ENCODE assay signal across 1 cellular context in the genomic region with DNA sequence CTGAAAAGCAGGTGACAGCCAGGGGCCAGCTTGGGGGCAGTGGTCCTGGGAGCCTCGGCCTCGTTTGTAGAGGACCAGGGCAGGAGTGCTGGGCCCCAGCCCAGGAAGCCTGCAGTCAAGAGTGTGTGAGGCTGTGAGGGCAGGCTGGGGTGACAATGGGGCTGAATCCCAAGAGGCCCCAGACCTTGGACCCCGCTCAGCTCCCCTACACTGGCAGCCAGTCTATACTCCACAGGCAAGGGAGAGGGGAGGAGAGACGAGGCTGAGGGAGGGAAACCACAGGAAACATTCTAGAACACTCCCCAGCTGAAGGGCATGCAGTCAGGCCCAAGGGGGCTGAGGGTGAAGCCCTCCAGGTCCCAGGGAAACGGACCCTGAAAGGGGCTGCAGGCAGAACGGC.
A peak's percentile ranks its signal among the peaks of the same experiment; 100 is the strongest.
TF ChIP-seq lines count a peak whose summit lies in the region.

No MANE protein-coding gene starts in this region.

TF ChIP-seq in HepG2, 621 proteins besides CTCF, POLR2A, EP300 and RAD21 (continues in another document):
- TF ChIP-seq CHCHD3 (CRISPR knock-in tag; IDR thresholded peaks at IDR 0.05) (no peak), ZNF564 (CRISPR knock-in tag; IDR thresholded peaks at IDR 0.05) (no peak), CAMTA2 (CRISPR knock-in tag; IDR thresholded peaks at IDR 0.05; ENCODE audit: borderline replicate concordance) (no peak), ZNF136 (CRISPR knock-in tag; IDR thresholded peaks at IDR 0.05; ENCODE audit: low read depth) (no peak), KAT8 (CRISPR knock-in tag; IDR thresholded peaks at IDR 0.05) (no peak), ZNF263 (CRISPR knock-in tag; IDR thresholded peaks at IDR 0.05) (no peak), RBM39 (IDR thresholded peaks at IDR 0.05; ENCODE audit: low read depth, low read length, poor library complexity, severe bottlenecking) (no peak), ZNF563 (CRISPR knock-in tag; IDR thresholded peaks at IDR 0.05) (no peak), KLF16 (CRISPR knock-in tag; IDR thresholded peaks at IDR 0.05) (no peak), MAZ (IDR thresholded peaks at IDR 0.05; ENCODE audit: borderline replicate concordance, low read depth, low read length) (no peak), MAZ (CRISPR knock-in tag; IDR thresholded peaks at IDR 0.05; ENCODE audit: low read depth) (no peak), ZNF121 (CRISPR knock-in tag; IDR thresholded peaks at IDR 0.05) (no peak), ZNF644 (CRISPR knock-in tag; IDR thresholded peaks at IDR 0.05; ENCODE audit: low read depth) (no peak), ZNF792 (CRISPR knock-in tag; IDR thresholded peaks at IDR 0.05) (no peak), MLLT10 (CRISPR knock-in tag; IDR thresholded peaks at IDR 0.05) (no peak), ZSCAN9 (CRISPR knock-in tag; IDR thresholded peaks at IDR 0.05; ENCODE audit: borderline replicate concordance) (no peak), ZNF788 (CRISPR knock-in tag; IDR thresholded peaks at IDR 0.05; ENCODE audit: borderline replicate concordance) (no peak), RAD51 (IDR thresholded peaks at IDR 0.05; ENCODE audit: borderline replicate concordance) (no peak), RFXAP (CRISPR knock-in tag; IDR thresholded peaks at IDR 0.05; ENCODE audit: borderline replicate concordance) (no peak), ZFP90 (CRISPR knock-in tag; IDR thresholded peaks at IDR 0.05; ENCODE audit: borderline replicate concordance) (no peak), MYNN (CRISPR knock-in tag; IDR thresholded peaks at IDR 0.05; ENCODE audit: low read depth) (no peak), MEIS2 (CRISPR knock-in tag; IDR thresholded peaks at IDR 0.05) (no peak), ZNF678 (CRISPR knock-in tag; IDR thresholded peaks at IDR 0.05) (no peak), SALL1 (CRISPR knock-in tag; IDR thresholded peaks at IDR 0.05) (0 out of 2 replicates have a peak, but pooled peaks have one; percentile 5), ZNF260 (CRISPR knock-in tag; IDR thresholded peaks at IDR 0.05; ENCODE audit: borderline replicate concordance, low read depth) (no peak), TARDBP (CRISPR knock-in tag; IDR thresholded peaks at IDR 0.05) (no peak), NONO (IDR thresholded peaks at IDR 0.05) (no peak), NONO (CRISPR knock-in tag; conservative IDR thresholded peaks at IDR 0.05) (0 out of 2 replicates have a peak, but pooled peaks have one; percentile 3), ZSCAN31 (CRISPR knock-in tag; IDR thresholded peaks at IDR 0.05; ENCODE audit: low read depth) (no peak), ZFP36L2 (CRISPR knock-in tag; IDR thresholded peaks at IDR 0.05) (no peak), RXRA (CRISPR knock-in tag; IDR thresholded peaks at IDR 0.05) (no peak)
- TF ChIP-seq, protein P1, sequence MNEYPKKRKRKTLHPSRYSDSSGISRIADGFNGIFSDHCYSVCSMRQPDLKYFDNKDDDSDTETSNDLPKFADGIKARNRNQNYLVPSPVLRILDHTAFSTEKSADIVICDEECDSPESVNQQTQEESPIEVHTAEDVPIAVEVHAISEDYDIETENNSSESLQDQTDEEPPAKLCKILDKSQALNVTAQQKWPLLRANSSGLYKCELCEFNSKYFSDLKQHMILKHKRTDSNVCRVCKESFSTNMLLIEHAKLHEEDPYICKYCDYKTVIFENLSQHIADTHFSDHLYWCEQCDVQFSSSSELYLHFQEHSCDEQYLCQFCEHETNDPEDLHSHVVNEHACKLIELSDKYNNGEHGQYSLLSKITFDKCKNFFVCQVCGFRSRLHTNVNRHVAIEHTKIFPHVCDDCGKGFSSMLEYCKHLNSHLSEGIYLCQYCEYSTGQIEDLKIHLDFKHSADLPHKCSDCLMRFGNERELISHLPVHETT (CRISPR knock-in tag; conservative IDR thresholded peaks at IDR 0.05) = no peak
- TF ChIP-seq, protein P2, sequence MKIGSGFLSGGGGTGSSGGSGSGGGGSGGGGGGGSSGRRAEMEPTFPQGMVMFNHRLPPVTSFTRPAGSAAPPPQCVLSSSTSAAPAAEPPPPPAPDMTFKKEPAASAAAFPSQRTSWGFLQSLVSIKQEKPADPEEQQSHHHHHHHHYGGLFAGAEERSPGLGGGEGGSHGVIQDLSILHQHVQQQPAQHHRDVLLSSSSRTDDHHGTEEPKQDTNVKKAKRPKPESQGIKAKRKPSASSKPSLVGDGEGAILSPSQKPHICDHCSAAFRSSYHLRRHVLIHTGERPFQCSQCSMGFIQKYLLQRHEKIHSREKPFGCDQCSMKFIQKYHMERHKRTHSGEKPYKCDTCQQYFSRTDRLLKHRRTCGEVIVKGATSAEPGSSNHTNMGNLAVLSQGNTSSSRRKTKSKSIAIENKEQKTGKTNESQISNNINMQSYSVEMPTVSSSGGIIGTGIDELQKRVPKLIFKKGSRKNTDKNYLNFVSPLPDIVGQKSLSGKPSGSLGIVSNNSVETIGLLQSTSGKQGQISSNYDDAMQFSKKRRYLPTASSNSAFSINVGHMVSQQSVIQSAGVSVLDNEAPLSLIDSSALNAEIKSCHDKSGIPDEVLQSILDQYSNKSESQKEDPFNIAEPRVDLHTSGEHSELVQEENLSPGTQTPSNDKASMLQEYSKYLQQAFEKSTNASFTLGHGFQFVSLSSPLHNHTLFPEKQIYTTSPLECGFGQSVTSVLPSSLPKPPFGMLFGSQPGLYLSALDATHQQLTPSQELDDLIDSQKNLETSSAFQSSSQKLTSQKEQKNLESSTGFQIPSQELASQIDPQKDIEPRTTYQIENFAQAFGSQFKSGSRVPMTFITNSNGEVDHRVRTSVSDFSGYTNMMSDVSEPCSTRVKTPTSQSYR (CRISPR knock-in tag; IDR thresholded peaks at IDR 0.05; ENCODE audit: borderline replicate concordance) = no peak
- TF ChIP-seq, protein P3, sequence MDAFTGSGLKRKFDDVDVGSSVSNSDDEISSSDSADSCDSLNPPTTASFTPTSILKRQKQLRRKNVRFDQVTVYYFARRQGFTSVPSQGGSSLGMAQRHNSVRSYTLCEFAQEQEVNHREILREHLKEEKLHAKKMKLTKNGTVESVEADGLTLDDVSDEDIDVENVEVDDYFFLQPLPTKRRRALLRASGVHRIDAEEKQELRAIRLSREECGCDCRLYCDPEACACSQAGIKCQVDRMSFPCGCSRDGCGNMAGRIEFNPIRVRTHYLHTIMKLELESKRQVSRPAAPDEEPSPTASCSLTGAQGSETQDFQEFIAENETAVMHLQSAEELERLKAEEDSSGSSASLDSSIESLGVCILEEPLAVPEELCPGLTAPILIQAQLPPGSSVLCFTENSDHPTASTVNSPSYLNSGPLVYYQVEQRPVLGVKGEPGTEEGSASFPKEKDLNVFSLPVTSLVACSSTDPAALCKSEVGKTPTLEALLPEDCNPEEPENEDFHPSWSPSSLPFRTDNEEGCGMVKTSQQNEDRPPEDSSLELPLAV (CRISPR knock-in tag; conservative IDR thresholded peaks at IDR 0.05; ENCODE audit: low read depth) = no peak
- TF ChIP-seq, protein P4, sequence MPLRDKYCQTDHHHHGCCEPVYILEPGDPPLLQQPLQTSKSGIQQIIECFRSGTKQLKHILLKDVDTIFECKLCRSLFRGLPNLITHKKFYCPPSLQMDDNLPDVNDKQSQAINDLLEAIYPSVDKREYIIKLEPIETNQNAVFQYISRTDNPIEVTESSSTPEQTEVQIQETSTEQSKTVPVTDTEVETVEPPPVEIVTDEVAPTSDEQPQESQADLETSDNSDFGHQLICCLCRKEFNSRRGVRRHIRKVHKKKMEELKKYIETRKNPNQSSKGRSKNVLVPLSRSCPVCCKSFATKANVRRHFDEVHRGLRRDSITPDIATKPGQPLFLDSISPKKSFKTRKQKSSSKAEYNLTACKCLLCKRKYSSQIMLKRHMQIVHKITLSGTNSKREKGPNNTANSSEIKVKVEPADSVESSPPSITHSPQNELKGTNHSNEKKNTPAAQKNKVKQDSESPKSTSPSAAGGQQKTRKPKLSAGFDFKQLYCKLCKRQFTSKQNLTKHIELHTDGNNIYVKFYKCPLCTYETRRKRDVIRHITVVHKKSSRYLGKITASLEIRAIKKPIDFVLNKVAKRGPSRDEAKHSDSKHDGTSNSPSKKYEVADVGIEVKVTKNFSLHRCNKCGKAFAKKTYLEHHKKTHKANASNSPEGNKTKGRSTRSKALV (CRISPR knock-in tag; IDR thresholded peaks at IDR 0.05) = no peak
- TF ChIP-seq, protein P5, sequence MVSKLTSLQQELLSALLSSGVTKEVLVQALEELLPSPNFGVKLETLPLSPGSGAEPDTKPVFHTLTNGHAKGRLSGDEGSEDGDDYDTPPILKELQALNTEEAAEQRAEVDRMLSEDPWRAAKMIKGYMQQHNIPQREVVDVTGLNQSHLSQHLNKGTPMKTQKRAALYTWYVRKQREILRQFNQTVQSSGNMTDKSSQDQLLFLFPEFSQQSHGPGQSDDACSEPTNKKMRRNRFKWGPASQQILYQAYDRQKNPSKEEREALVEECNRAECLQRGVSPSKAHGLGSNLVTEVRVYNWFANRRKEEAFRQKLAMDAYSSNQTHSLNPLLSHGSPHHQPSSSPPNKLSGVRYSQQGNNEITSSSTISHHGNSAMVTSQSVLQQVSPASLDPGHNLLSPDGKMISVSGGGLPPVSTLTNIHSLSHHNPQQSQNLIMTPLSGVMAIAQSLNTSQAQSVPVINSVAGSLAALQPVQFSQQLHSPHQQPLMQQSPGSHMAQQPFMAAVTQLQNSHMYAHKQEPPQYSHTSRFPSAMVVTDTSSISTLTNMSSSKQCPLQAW (CRISPR knock-in tag; IDR thresholded peaks at IDR 0.05) = 0 out of 2 replicates have a peak, but pooled peaks have one; percentile 8
- TF ChIP-seq, protein P6, sequence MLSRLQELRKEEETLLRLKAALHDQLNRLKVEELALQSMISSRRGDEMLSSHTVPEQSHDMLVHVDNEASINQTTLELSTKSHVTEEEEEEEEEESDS (CRISPR knock-in tag; IDR thresholded peaks at IDR 0.05; ENCODE audit: borderline replicate concordance) = no peak
- TF ChIP-seq, protein P7, sequence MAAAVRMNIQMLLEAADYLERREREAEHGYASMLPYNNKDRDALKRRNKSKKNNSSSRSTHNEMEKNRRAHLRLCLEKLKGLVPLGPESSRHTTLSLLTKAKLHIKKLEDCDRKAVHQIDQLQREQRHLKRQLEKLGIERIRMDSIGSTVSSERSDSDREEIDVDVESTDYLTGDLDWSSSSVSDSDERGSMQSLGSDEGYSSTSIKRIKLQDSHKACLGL (CRISPR knock-in tag; IDR thresholded peaks at IDR 0.05) = no peak
- TF ChIP-seq, protein P8, sequence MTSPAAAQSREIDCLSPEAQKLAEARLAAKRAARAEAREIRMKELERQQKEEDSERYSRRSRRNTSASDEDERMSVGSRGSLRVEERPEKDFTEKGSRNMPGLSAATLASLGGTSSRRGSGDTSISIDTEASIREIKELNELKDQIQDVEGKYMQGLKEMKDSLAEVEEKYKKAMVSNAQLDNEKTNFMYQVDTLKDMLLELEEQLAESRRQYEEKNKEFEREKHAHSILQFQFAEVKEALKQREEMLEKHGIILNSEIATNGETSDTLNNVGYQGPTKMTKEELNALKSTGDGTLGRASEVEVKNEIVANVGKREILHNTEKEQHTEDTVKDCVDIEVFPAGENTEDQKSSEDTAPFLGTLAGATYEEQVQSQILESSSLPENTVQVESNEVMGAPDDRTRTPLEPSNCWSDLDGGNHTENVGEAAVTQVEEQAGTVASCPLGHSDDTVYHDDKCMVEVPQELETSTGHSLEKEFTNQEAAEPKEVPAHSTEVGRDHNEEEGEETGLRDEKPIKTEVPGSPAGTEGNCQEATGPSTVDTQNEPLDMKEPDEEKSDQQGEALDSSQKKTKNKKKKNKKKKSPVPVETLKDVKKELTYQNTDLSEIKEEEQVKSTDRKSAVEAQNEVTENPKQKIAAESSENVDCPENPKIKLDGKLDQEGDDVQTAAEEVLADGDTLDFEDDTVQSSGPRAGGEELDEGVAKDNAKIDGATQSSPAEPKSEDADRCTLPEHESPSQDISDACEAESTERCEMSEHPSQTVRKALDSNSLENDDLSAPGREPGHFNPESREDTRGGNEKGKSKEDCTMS (CRISPR knock-in tag; conservative IDR thresholded peaks at IDR 0.05) = no peak
- TF ChIP-seq, protein P9, sequence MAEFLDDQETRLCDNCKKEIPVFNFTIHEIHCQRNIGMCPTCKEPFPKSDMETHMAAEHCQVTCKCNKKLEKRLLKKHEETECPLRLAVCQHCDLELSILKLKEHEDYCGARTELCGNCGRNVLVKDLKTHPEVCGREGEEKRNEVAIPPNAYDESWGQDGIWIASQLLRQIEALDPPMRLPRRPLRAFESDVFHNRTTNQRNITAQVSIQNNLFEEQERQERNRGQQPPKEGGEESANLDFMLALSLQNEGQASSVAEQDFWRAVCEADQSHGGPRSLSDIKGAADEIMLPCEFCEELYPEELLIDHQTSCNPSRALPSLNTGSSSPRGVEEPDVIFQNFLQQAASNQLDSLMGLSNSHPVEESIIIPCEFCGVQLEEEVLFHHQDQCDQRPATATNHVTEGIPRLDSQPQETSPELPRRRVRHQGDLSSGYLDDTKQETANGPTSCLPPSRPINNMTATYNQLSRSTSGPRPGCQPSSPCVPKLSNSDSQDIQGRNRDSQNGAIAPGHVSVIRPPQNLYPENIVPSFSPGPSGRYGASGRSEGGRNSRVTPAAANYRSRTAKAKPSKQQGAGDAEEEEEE (CRISPR knock-in tag; IDR thresholded peaks at IDR 0.05; ENCODE audit: borderline replicate concordance) = no peak
- TF ChIP-seq, protein P10, sequence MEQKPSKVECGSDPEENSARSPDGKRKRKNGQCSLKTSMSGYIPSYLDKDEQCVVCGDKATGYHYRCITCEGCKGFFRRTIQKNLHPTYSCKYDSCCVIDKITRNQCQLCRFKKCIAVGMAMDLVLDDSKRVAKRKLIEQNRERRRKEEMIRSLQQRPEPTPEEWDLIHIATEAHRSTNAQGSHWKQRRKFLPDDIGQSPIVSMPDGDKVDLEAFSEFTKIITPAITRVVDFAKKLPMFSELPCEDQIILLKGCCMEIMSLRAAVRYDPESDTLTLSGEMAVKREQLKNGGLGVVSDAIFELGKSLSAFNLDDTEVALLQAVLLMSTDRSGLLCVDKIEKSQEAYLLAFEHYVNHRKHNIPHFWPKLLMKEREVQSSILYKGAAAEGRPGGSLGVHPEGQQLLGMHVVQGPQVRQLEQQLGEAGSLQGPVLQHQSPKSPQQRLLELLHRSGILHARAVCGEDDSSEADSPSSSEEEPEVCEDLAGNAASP (CRISPR knock-in tag; IDR thresholded peaks at IDR 0.05; ENCODE audit: borderline replicate concordance) = no peak
